ENCODE assay signal across 8 cellular contexts in the genomic region with DNA sequence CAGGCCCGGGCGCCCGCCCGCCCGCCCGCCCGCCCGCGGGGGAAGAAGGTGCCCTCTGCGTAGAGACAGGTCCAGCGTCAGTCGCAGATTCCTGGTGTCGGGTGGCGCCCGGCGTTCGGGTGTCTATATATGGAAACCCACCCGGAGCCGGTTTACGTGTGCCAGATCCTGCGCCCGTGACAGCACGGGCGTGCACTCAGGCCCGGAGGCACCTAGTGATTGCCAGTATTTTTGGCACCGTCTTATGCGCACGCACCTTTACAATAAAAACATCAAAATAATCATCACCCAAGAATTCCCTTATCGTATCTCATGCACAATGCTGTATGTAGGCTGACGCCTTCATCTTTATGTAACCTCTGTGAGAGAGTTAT. TPM values are rescaled to one million over a fixed set of nuclear protein-coding genes. Genes with fewer than 3 reads are reported as not detected.
DNase-seq lines count a peak whose midpoint lies in the region; ATAC-seq and TF ChIP-seq lines count a peak whose summit lies in the region.

No MANE protein-coding gene starts in this region.

- ATAC-seq in HG02981 (IDR thresholded peaks at IDR 0.05; ENCODE audit: unreplicated experiment) (peak; percentile 18), RWPE2 (ENCODE audit: low read depth) (peak; percentile 40), left colon (no peak), HG03108 (IDR thresholded peaks at IDR 0.05; ENCODE audit: unreplicated experiment) (no peak)
- peak; percentile 27 for ATAC-seq in stimulated activated effector memory CD8-positive, alpha-beta T cell treated with anti-CD3 and anti-CD28 coated beads, Interleukin-12 subunit alpha, Interleukin-12 subunit beta, amount 100 ng/mL, for 72 hours

- no peaks in the 10 kb centered on the region for H3K9me3 Mint-ChIP-seq in stimulated activated effector memory CD8-positive, alpha-beta T cell treated with anti-CD3 and anti-CD28 coated beads, Interleukin-12 subunit alpha, Interleukin-12 subunit beta, amount 100 ng/mL, for 72 hours

- no peak for TF ChIP-seq CTCF in RWPE2 (IDR thresholded peaks at IDR 0.05; ENCODE audit: poor library complexity, severe bottlenecking)

- peak overlapping the region; percentile 80 for H3K4me3 Mint-ChIP-seq in stimulated activated effector memory CD8-positive, alpha-beta T cell treated with anti-CD3 and anti-CD28 coated beads, Interleukin-12 subunit alpha, Interleukin-12 subunit beta, amount 100 ng/mL, for 72 hours

- intact Hi-C loops in left colon (cut with DNase I, micrococcal nuclease): no loop called here

- peak overlapping the region; percentile 76 for H3K4me3 ChIP-seq in RWPE2 (ENCODE audit: severe bottlenecking)

- H3K4me1 ChIP-seq in RWPE2 (ENCODE audit: insufficient read depth, poor library complexity, severe bottlenecking): peaks cover 5% of the 10 kb centered on the region

- peak; percentile 51 for DNase-seq in NCI-H82 (lab: John Stamatoyannopoulos, UW)
- no peak for DNase-seq in NCI-H82 treated with DMSO at 0.1 percent for 48 hours (lab: John Stamatoyannopoulos, UW; ENCODE audit: unreplicated experiment)
- no peak for DNase-seq in RWPE2 (ENCODE audit: low spot score)
- peak; percentile 73 for DNase-seq in cerebellar cortex (ENCODE audit: low spot score)
- peak; percentile 60 to 72 for DNase-seq in left colon
- DNase-seq in stimulated activated effector memory CD8-positive, alpha-beta T cell treated with anti-CD3 and anti-CD28 coated beads, Interleukin-12 subunit alpha, Interleukin-12 subunit beta, amount 100 ng/mL, for 72 hours (ENCODE audit: low spot score in 2 of 2): peak in 1 of 2 donors; percentile 59

- H3K36me3 Mint-ChIP-seq in stimulated activated effector memory CD8-positive, alpha-beta T cell treated with anti-CD3 and anti-CD28 coated beads, Interleukin-12 subunit alpha, Interleukin-12 subunit beta, amount 100 ng/mL, for 72 hours: peaks cover 14% of the 10 kb centered on the region

- no peaks in the 10 kb centered on the region for H3K27me3 ChIP-seq in RWPE2 (ENCODE audit: insufficient read depth, poor library complexity, severe bottlenecking)

- H3K9me3 ChIP-seq in RWPE2 (ENCODE audit: severe bottlenecking): no peaks in the 10 kb centered on the region

- no peak overlapping the region for H3K27ac ChIP-seq in RWPE2 (ENCODE audit: poor library complexity, severe bottlenecking)

- no peak overlapping the region for H3K27ac Mint-ChIP-seq in stimulated activated effector memory CD8-positive, alpha-beta T cell treated with anti-CD3 and anti-CD28 coated beads, Interleukin-12 subunit alpha, Interleukin-12 subunit beta, amount 100 ng/mL, for 72 hours

- peaks cover 21% of the 10 kb centered on the region for H3K36me3 ChIP-seq in RWPE2 (ENCODE audit: low read depth)

- peaks cover 13% of the 10 kb centered on the region for H3K4me1 Mint-ChIP-seq in stimulated activated effector memory CD8-positive, alpha-beta T cell treated with anti-CD3 and anti-CD28 coated beads, Interleukin-12 subunit alpha, Interleukin-12 subunit beta, amount 100 ng/mL, for 72 hours

RNA-seq across cellular contexts. Expression of gene SLC25A4, which starts 0.5 kb away (rescaled TPM):
- total RNA-seq in left colon: 10 to 100 TPM; 37.9 to 43.9 TPM

Comparison
In these comparisons a context has a peak if more than half of its experiments do, and no peak if none do; other contexts are left out.
1. DNase-seq: peak in NCI-H82 (single experiment), cerebellar cortex (single experiment) and left colon (2 of 2); none in NCI-H82 treated with DMSO at 0.1 percent for 48 hours (single experiment) and RWPE2 (single experiment).
2. ATAC-seq: peak in HG02981 (single experiment), RWPE2 (single experiment) and stimulated activated effector memory CD8-positive, alpha-beta T cell treated with anti-CD3 and anti-CD28 coated beads, Interleukin-12 subunit alpha, Interleukin-12 subunit beta, amount 100 ng/mL, for 72 hours (single experiment); none in left colon (single experiment) and HG03108 (single experiment).